ENCODE assay signal across 1 cellular context in the genomic region with DNA sequence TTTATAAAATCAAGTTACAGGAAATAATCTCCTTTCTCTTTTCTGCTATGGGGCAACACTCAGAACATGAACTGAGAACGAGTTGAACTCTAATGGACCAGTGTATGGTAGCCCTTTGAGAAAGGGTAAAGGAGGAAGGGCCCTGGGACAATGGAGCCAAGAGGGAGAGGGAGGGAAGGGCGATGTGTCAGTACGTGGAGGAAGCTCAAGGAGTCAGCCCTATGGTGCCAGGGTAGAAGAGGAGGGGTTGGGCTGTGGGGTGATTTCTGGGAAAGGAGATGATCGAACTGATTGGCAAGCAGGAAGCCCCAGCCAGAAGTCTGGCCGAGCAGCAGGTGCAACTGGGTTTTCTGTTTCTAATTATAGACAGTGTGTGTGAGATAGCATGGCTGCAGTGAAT.
TF ChIP-seq lines count a peak whose summit lies in the region.

No MANE protein-coding gene starts in this region.

TF ChIP-seq in GM12878, 131 proteins besides CTCF, POLR2A, EP300 and RAD21 (continued from another document):
- TF ChIP-seq, protein P1, sequence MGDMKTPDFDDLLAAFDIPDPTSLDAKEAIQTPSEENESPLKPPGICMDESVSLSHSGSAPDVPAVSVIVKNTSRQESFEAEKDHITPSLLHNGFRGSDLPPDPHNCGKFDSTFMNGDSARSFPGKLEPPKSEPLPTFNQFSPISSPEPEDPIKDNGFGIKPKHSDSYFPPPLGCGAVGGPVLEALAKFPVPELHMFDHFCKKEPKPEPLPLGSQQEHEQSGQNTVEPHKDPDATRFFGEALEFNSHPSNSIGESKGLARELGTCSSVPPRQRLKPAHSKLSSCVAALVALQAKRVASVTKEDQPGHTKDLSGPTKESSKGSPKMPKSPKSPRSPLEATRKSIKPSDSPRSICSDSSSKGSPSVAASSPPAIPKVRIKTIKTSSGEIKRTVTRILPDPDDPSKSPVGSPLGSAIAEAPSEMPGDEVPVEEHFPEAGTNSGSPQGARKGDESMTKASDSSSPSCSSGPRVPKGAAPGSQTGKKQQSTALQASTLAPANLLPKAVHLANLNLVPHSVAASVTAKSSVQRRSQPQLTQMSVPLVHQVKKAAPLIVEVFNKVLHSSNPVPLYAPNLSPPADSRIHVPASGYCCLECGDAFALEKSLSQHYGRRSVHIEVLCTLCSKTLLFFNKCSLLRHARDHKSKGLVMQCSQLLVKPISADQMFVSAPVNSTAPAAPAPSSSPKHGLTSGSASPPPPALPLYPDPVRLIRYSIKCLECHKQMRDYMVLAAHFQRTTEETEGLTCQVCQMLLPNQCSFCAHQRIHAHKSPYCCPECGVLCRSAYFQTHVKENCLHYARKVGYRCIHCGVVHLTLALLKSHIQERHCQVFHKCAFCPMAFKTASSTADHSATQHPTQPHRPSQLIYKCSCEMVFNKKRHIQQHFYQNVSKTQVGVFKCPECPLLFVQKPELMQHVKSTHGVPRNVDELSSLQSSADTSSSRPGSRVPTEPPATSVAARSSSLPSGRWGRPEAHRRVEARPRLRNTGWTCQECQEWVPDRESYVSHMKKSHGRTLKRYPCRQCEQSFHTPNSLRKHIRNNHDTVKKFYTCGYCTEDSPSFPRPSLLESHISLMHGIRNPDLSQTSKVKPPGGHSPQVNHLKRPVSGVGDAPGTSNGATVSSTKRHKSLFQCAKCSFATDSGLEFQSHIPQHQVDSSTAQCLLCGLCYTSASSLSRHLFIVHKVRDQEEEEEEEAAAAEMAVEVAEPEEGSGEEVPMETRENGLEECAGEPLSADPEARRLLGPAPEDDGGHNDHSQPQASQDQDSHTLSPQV (IDR thresholded peaks at IDR 0.05): no peak
- TF ChIP-seq HDAC2 (IDR thresholded peaks at IDR 0.05) (no peak), ZNF217 (IDR thresholded peaks at IDR 0.05) (no peak), TBL1XR1 (IDR thresholded peaks at IDR 0.05; ENCODE audit: low read depth, low read length) (no peak), BACH1 (IDR thresholded peaks at IDR 0.05; ENCODE audit: borderline replicate concordance) (no peak), BMI1 (IDR thresholded peaks at IDR 0.05; ENCODE audit: borderline replicate concordance) (no peak), CBX5 (IDR thresholded peaks at IDR 0.05; ENCODE audit: low read depth) (no peak), ZSCAN29 (IDR thresholded peaks at IDR 0.05) (no peak)
